In the genomic region with DNA sequence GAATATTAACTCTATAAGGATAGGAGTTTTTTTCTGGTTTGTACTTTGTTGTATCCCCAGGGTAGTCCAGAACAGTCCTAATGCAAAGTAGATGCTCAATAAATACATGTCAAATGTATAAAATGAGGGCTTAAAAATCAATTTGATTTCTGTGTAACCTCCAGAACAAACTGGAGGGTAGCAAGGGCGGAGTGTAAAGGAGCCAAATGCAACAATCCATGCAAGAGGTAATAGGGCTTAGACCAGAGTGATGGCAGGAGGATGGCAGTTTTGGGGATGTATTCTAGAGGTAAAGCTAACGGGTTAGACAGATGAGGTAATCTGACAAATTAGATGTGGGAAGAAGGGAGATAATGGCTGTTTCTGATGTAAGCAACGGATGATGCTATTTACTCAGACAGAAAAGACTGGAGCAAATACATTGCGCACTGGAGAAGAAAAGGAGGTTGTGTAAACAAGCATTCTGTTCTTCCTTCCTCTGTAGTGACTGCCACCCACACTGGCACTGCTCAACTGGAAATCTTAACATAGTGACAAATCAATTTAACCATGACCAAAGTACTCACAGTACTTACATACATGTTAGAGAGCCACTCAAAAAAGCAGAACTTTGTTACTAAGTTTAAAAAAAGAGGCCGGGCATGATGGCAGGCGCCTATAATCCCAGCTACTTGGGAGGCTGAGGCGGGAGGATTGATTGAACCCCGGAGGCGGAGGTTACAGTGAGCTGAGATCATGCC, we compare ENCODE assay signal across 9 cellular contexts. TPM values are rescaled to one million over a fixed set of nuclear protein-coding genes. Genes with fewer than 3 reads are reported as not detected.
DNase-seq lines count a peak whose midpoint lies in the region; ATAC-seq and TF ChIP-seq lines count a peak whose summit lies in the region.
"Had no signal": no experiment of that assay in that cellular context is flagged by ENCODE, and none has a peak within 500 bp of the region (broad histone marks: within the 10 kb centered on the region; RNA-seq: fewer than 3 reads in every experiment).

No MANE protein-coding gene starts in this region.

- peak; percentile 35 to 59 for DNase-seq in AML-193 (lab: John Stamatoyannopoulos, UW)
- DNase-seq in GM13977 (ENCODE audit: low spot score) = peak; percentile 28
- no peak for DNase-seq in WTC11 (ENCODE audit: low spot score)
- DNase-seq in memory B cell (ENCODE audit: low spot score in 2 of 2) = no peak
- DNase-seq in NCI-H2227 treated with DMSO at 0.1 percent for 48 hours (lab: John Stamatoyannopoulos, UW) = no peak
- no peak for DNase-seq in stimulated activated CD4-positive, alpha-beta T cell treated with anti-CD3 and anti-CD28 coated beads, Interleukin-4, amount 100 ng/mL, for 24 hours
- DNase-seq in KG1 (lab: John Stamatoyannopoulos, UW) = no peak
- no peak for DNase-seq in NCI-H526 treated with DMSO at 0.1 percent for 48 hours (lab: John Stamatoyannopoulos, UW)
- DNase-seq: NK-92 treated with Interleukin-12 subunit alpha and Interleukin-12 subunit beta, amount 100 ng/mL, for 24 hours had no signal

- H3K27me3 Mint-ChIP-seq in WTC11 (ENCODE audit: low read depth) (peaks cover 18% of the 10 kb centered on the region), memory B cell (no peaks in the 10 kb centered on the region)

- no peak overlapping the region for H3K27ac Mint-ChIP-seq in WTC11
- H3K27ac Mint-ChIP-seq in memory B cell = peak overlapping the region; percentile 5

- CTCF ChIA-PET in WTC11 (lab: Charles Lee) = interaction anchor here (0.8 to 1.2 kb wide), 3 partner anchors 11 to 138 kb away, joined by 3 to 5 read pairs (median 4); partner anchors contain the start of gene DNPH1

- ATAC-seq in WTC11 = no peak
- ATAC-seq in memory B cell (ENCODE audit: low read depth) = peak; percentile 37

- POLR2A ChIA-PET in WTC11 (lab: Charles Lee) = no interaction called here

- H3K4me3 Mint-ChIP-seq in WTC11 = peak overlapping the region; percentile 80
- H3K4me3 Mint-ChIP-seq in memory B cell = peak overlapping the region; percentile 28

- H3K36me3 Mint-ChIP-seq in WTC11 = peaks cover 18% of the 10 kb centered on the region
- H3K36me3 Mint-ChIP-seq in memory B cell = peaks cover 16% of the 10 kb centered on the region

- H3K9me3 Mint-ChIP-seq in WTC11 (no peaks in the 10 kb centered on the region), memory B cell (no peaks in the 10 kb centered on the region)

- peaks cover 23% of the 10 kb centered on the region for H3K4me1 Mint-ChIP-seq in WTC11
- peaks cover 29% of the 10 kb centered on the region for H3K4me1 Mint-ChIP-seq in memory B cell

- in situ Hi-C loops in GM13977 (cut with MboI; ENCODE audit: low pct_unique_long_range_greater_than_20kb, low sequenced_read_pairs, unreplicated experiment) = no loop called here

- TF ChIP-seq CTCF in GM13977 (IDR thresholded peaks at IDR 0.05; ENCODE audit: extremely low read depth, insufficient read depth, missing control alignments) = no peak
- TF ChIP-seq CTCF in WTC11 (IDR thresholded peaks at IDR 0.05) = no peak

TF ChIP-seq in WTC11, 78 proteins besides CTCF, POLR2A, EP300 and RAD21:
- TF ChIP-seq, protein P1, sequence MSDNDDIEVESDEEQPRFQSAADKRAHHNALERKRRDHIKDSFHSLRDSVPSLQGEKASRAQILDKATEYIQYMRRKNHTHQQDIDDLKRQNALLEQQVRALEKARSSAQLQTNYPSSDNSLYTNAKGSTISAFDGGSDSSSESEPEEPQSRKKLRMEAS (CRISPR knock-in tag; IDR thresholded peaks at IDR 0.05) = no peak
- TF ChIP-seq GRHL2 (CRISPR knock-in tag; IDR thresholded peaks at IDR 0.05; ENCODE audit: insufficient replicate concordance, severe bottlenecking) = no peak

RNA-seq across cellular contexts. Expression of gene ZNF318, which starts 2.0 kb away (rescaled TPM):
- total RNA-seq in WTC11 (2021) = 19.0 to 24.3 TPM (median 19.7 TPM) in 3 replicates

RNA-seq across cellular contexts. Expression of gene CRIP3, which starts 58.8 kb away (rescaled TPM):
- 44.7 to 48.9 TPM (median 45.6 TPM) in 3 replicates for total RNA-seq in WTC11 (2021)

RNA-seq across cellular contexts. Expression of gene ABCC10, which starts 59.9 kb away (rescaled TPM):
- 23.8 to 26.6 TPM (median 25.5 TPM) in 3 replicates for total RNA-seq in WTC11 (2021)

Comparison
In these comparisons a context has a peak if more than half of its experiments do, and no peak if none do; other contexts are left out.
1. DNase-seq: peak in AML-193 (2 of 2) and GM13977 (single experiment); none in WTC11 (single experiment), memory B cell (0 of 2), NCI-H2227 treated with DMSO at 0.1 percent for 48 hours (single experiment), stimulated activated CD4-positive, alpha-beta T cell treated with anti-CD3 and anti-CD28 coated beads, Interleukin-4, amount 100 ng/mL, for 24 hours (single experiment), KG1 (single experiment) and NCI-H526 treated with DMSO at 0.1 percent for 48 hours (single experiment).